ENCODE assay signal across 1 cellular context in the genomic region with DNA sequence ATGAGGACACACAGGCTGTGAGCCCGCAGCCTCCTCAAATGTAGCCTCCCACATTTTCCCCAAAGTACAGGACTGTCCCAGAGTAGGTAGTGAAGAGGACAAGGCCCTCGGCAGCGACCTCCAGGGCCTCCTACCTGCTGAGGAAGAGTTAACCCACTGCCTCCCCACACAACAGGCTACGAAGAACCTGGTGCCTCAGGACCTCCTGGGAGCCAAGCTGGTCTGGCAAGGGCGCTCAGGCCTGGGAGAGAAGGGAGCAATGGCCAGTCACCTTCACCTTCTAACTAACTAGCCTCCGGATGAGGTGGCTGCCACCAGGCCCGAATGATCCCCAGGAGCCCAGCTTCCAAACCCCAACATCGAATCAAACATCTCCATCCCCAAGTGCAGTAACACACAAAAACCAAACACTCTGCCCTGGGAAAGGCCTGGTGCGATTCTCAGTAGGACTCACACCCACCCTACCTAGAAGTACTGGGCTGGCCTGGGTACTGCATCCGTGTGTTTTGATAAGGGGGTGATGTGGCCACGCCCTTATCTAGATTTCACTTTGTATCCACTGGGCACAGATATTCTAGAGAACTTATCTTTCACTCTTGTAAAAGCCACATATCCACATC.
TF ChIP-seq lines count a peak whose summit lies in the region.

No MANE protein-coding gene starts in this region.

TF ChIP-seq in HEK293, 187 proteins besides CTCF, POLR2A, EP300 and RAD21 (continued from another document):
- TF ChIP-seq ZSCAN18 (tag by site-specific recombination; IDR thresholded peaks at IDR 0.05) (no peak), ZEB2 (tag by site-specific recombination; IDR thresholded peaks at IDR 0.05) (no peak), ZNF544 (tag by site-specific recombination; IDR thresholded peaks at IDR 0.05) (no peak), FEZF1 (tag by site-specific recombination; IDR thresholded peaks at IDR 0.05) (no peak), ZNF175 (tag by site-specific recombination; IDR thresholded peaks at IDR 0.05) (no peak), TCF7L2 (IDR thresholded peaks at IDR 0.05; ENCODE audit: borderline replicate concordance, low read depth, low read length) (no peak), MYNN (tag by site-specific recombination; IDR thresholded peaks at IDR 0.05; ENCODE audit: borderline replicate concordance) (no peak), TRIM28 (IDR thresholded peaks at IDR 0.05; ENCODE audit: borderline replicate concordance, low read length) (no peak), ZNF292 (tag by site-specific recombination; IDR thresholded peaks at IDR 0.05; ENCODE audit: borderline replicate concordance, low read depth) (no peak), ZNF366 (tag by site-specific recombination; conservative IDR thresholded peaks at IDR 0.05) (no peak), ZNF785 (tag by site-specific recombination; IDR thresholded peaks at IDR 0.05) (no peak), ZNF518A (tag by site-specific recombination; conservative IDR thresholded peaks at IDR 0.05; ENCODE audit: low read depth) (no peak)
- TF ChIP-seq, protein P1, sequence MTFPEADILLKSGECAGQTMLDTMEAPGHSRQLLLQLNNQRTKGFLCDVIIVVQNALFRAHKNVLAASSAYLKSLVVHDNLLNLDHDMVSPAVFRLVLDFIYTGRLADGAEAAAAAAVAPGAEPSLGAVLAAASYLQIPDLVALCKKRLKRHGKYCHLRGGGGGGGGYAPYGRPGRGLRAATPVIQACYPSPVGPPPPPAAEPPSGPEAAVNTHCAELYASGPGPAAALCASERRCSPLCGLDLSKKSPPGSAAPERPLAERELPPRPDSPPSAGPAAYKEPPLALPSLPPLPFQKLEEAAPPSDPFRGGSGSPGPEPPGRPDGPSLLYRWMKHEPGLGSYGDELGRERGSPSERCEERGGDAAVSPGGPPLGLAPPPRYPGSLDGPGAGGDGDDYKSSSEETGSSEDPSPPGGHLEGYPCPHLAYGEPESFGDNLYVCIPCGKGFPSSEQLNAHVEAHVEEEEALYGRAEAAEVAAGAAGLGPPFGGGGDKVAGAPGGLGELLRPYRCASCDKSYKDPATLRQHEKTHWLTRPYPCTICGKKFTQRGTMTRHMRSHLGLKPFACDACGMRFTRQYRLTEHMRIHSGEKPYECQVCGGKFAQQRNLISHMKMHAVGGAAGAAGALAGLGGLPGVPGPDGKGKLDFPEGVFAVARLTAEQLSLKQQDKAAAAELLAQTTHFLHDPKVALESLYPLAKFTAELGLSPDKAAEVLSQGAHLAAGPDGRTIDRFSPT (tag by site-specific recombination; IDR thresholded peaks at IDR 0.05) = no peak
